In genomic region chr3:142904639-142905441, GRCh38 we compare ENCODE assay signal across 8 cellular contexts. TPM values are rescaled to one million over a fixed set of nuclear protein-coding genes. Genes with fewer than 3 reads are reported as not detected.
DNase-seq lines count a peak whose midpoint lies in the region; ATAC-seq and TF ChIP-seq lines count a peak whose summit lies in the region.

No MANE protein-coding gene starts in this region.

- ATAC-seq in HG03378 (IDR thresholded peaks at IDR 0.05; ENCODE audit: unreplicated experiment) (peak; percentile 81), GM21360 (IDR thresholded peaks at IDR 0.05; ENCODE audit: unreplicated experiment) (no peak)

- no peak overlapping the region for H3K27ac ChIP-seq in VCaP
- no peak overlapping the region for H3K27ac ChIP-seq in liver (ENCODE audit: low read depth in 1 of 2, low read length in 2 of 2)

- TF ChIP-seq CTCF in VCaP (conservative IDR thresholded peaks at IDR 0.05) (peak; percentile 42; the same call in 1 of the 2 replicates), liver (IDR thresholded peaks at IDR 0.05; ENCODE audit: low read depth, low read length, missing input control) (peak; percentile 25)

- no peak overlapping the region for H3K9ac ChIP-seq in liver (ENCODE audit: low read depth in 1 of 2, low read length in 2 of 2)

- WGBS in liver: 75% methylated on average over 11 of the region's 11 CpGs

- no peaks in the 10 kb centered on the region for H3K9me3 ChIP-seq in liver (ENCODE audit: control insufficient read depth in 4 of 4, low read length in 3 of 4)

- peak; percentile 23 for DNase-seq in ELF-1 (ENCODE audit: low read depth, low spot score)
- no peak for DNase-seq in NCI-H748 (lab: John Stamatoyannopoulos, UW; ENCODE audit: unreplicated experiment)
- DNase-seq in activated CD8-positive, alpha-beta memory T cell treated with anti-CD3 and anti-CD28 coated beads, Interleukin-2, amount 50 U/mL, for 48 hours: no peak
- no peak for DNase-seq in dedifferentiated amniotic fluid mesenchymal stem cell (ENCODE audit: extremely low spot score)

- H3K4me1 ChIP-seq in liver (ENCODE audit: control insufficient read depth in 4 of 4, insufficient read depth in 4 of 4, low read length in 3 of 4): no peaks in the 10 kb centered on the region

- H3K27me3 ChIP-seq in liver (ENCODE audit: control insufficient read depth in 4 of 4, insufficient read depth in 4 of 4, low read length in 3 of 4): no peaks in the 10 kb centered on the region

- no peaks in the 10 kb centered on the region for H3K36me3 ChIP-seq in liver (ENCODE audit: control insufficient read depth in 4 of 4, insufficient read depth in 3 of 4, low read depth in 1 of 4, low read length in 3 of 4)

- peak; percentile 62 to 72 for TF ChIP-seq RAD21 in liver (IDR thresholded peaks at IDR 0.05)

- no peak overlapping the region for H3K4me3 ChIP-seq in liver (ENCODE audit: low read depth in 1 of 3, low read length in 3 of 3)

TF ChIP-seq in liver, 16 proteins besides CTCF, POLR2A, EP300 and RAD21:
- no peak for TF ChIP-seq FOXA1 (IDR thresholded peaks at IDR 0.05)
- TF ChIP-seq NR2F2 (IDR thresholded peaks at IDR 0.05): no peak
- no peak for TF ChIP-seq YY1 (IDR thresholded peaks at IDR 0.05)
- TF ChIP-seq RXRA (IDR thresholded peaks at IDR 0.05): no peak
- TF ChIP-seq HNF4G (IDR thresholded peaks at IDR 0.05): no peak
- no peak for TF ChIP-seq HNF4A (conservative IDR thresholded peaks at IDR 0.05)
- no peak for TF ChIP-seq REST (IDR thresholded peaks at IDR 0.05)
- TF ChIP-seq GABPA (IDR thresholded peaks at IDR 0.05 in 1 of 2, conservative IDR thresholded peaks at IDR 0.05 in 1 of 2): no peak
- no peak for TF ChIP-seq TAF1 (conservative IDR thresholded peaks at IDR 0.05)
- no peak for TF ChIP-seq JUND (IDR thresholded peaks at IDR 0.05)
- TF ChIP-seq ZBTB33 (IDR thresholded peaks at IDR 0.05): no peak
- TF ChIP-seq MAX (IDR thresholded peaks at IDR 0.05): no peak
- no peak for TF ChIP-seq SP1 (IDR thresholded peaks at IDR 0.05)
- no peak for TF ChIP-seq ATF3 (IDR thresholded peaks at IDR 0.05)
- TF ChIP-seq FOXA2 (IDR thresholded peaks at IDR 0.05): no peak
- no peak for TF ChIP-seq EGR1 (IDR thresholded peaks at IDR 0.05; ENCODE audit: low read depth in 2 of 2)
TF ChIP-seq in liver: peak in this region for 0.

RNA-seq across cellular contexts. Expression of gene PCOLCE2, which starts 16.0 kb away (rescaled TPM):
- total RNA-seq in liver: 10 to 100 TPM; 16.1 to 17.2 TPM
- 10 to 100 TPM in 1 of 2 donors, 1 to 10 TPM in 1; 9.1 to 10.4 TPM for polyA plus RNA-seq in liver

RNA-seq across cellular contexts. Expression of gene PAQR9, which starts 58.6 kb away (rescaled TPM):
- 10 to 100 TPM; 15.4 to 24.3 TPM for total RNA-seq in liver
- 1 to 10 TPM; 3.6 to 9.8 TPM for polyA plus RNA-seq in liver
